ENCODE assay signal across 23 cellular contexts in the genomic region with DNA sequence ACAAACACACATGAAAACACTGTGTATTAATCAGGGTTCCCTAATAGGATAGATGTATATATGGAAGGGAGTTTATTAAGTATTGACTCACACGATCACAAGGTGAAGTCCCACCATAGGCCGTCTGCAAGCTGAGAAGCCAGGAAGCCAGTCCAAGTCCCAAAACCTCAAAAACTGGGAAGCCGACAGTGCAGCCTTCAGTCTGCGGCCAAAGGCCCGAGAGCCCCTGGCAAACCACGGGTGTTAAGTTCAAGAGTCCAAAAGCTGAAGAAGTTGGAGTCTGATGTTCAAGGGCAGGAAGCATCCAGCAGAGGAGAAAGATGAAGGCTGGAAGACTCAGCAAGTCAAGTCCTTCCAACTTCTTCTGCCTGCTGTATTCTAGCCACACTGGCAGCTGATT.
DNase-seq lines count a peak whose midpoint lies in the region; TF ChIP-seq lines count a peak whose summit lies in the region.
"Had no signal": no experiment of that assay in that cellular context is flagged by ENCODE, and none has a peak within 500 bp of the region (broad histone marks: within the 10 kb centered on the region; RNA-seq: fewer than 3 reads in every experiment).

No MANE protein-coding gene starts in this region.

- intact Hi-C loops in head of caudate nucleus (cut with DNase I), result no loop called here

- no peak overlapping the region for H4K8ac ChIP-seq in mesenchymal stem cell (ENCODE audit: low read length)

- H3K4me3 ChIP-seq in adipocyte (ENCODE audit: low read length), result peak overlapping the region; percentile 72
- H3K4me3 ChIP-seq in mesenchymal stem cell (ENCODE audit: insufficient read depth in 1 of 2, low read depth in 1 of 2, low read length in 2 of 2), result peak overlapping the region in 1 of 2 experiments; percentile 70
- H3K4me3 ChIP-seq: A549, BLaER1, GM12878 had no signal

- H3K27me3 ChIP-seq in adipocyte (replicated peaks; ENCODE audit: control insufficient read depth, insufficient read depth, low read length), result no peaks in the 10 kb centered on the region
- no peaks in the 10 kb centered on the region for H3K27me3 ChIP-seq in mesenchymal stem cell (ENCODE audit: control insufficient read depth in 1 of 2, insufficient read depth in 1 of 2, low read length in 2 of 2)
- H3K27me3 ChIP-seq: BE2C, BLaER1 had no signal

- H4K91ac ChIP-seq in mesenchymal stem cell (ENCODE audit: low read length), result no peak overlapping the region

- H3K9me3 ChIP-seq in adipocyte (ENCODE audit: control insufficient read depth, low read length) (peaks cover 9% of the 10 kb centered on the region), mesenchymal stem cell (ENCODE audit: control insufficient read depth, low read length) (peaks cover 8% of the 10 kb centered on the region)
- H3K9me3 ChIP-seq: BE2C had no signal

- peaks cover 6% of the 10 kb centered on the region for H3K9me3 Mint-ChIP-seq in osteocyte (ENCODE audit: unreplicated experiment)

- no peak for DNase-seq in adipocyte (ENCODE audit: low read depth)
- no peak for DNase-seq in mesenchymal stem cell
- peak; percentile 59 for DNase-seq in osteocyte (ENCODE audit: extremely low spot score, unreplicated experiment)
- DNase-seq in head of caudate nucleus, result no peak
- DNase-seq in AG08396 (ENCODE audit: low spot score), result no peak
- DNase-seq: BE2C; C1 segment of cervical spinal cord; CD4-positive, alpha-beta memory T cell; CD4-positive, CD25-positive, alpha-beta regulatory T cell; CD8-positive, alpha-beta memory T cell; COR-L47; DMS 273 treated with DMSO at 0.1 percent for 48 hours; DMS153; DMS53; DMS79; DND-41; EL; GDM1 had no signal

- H3K36me3 Mint-ChIP-seq in osteocyte (ENCODE audit: unreplicated experiment), result no peaks in the 10 kb centered on the region
- H3K36me3 Mint-ChIP-seq: CD14-positive monocyte; CD4-positive, alpha-beta memory T cell; CD4-positive, CD25-positive, alpha-beta regulatory T cell had no signal

- WGBS in mesenchymal stem cell, result 87% methylated on average over 6 of the region's 6 CpGs

- no peak overlapping the region for H3K27ac Mint-ChIP-seq in osteocyte (ENCODE audit: unreplicated experiment)
- H3K27ac Mint-ChIP-seq: CD4-positive, alpha-beta memory T cell; CD4-positive, CD25-positive, alpha-beta regulatory T cell; CD8-positive, alpha-beta memory T cell had no signal

- H3K4me1 ChIP-seq in adipocyte (ENCODE audit: control insufficient read depth, insufficient read depth, low read length) (peaks cover 19% of the 10 kb centered on the region), mesenchymal stem cell (ENCODE audit: control insufficient read depth, insufficient read depth, low read depth, low read length) (no peaks in the 10 kb centered on the region)
- H3K4me1 ChIP-seq: A549, BE2C, BLaER1 had no signal

- H3K36me3 ChIP-seq in adipocyte (ENCODE audit: control insufficient read depth, insufficient read depth, low read length, severe bottlenecking) (no peaks in the 10 kb centered on the region), mesenchymal stem cell (ENCODE audit: control insufficient read depth in 1 of 2, insufficient read depth in 2 of 2, low read depth in 1 of 2, low read length in 2 of 2) (peaks cover 0 to 16% of the 10 kb centered on the region in 2 experiments)
- H3K36me3 ChIP-seq: BE2C, BLaER1 had no signal

- no peak overlapping the region for H2BK12ac ChIP-seq in mesenchymal stem cell (ENCODE audit: low read length in 2 of 2)

- no peak for TF ChIP-seq CTCF in osteocyte (IDR thresholded peaks at IDR 0.05)

- no peak overlapping the region for H2AFZ ChIP-seq in mesenchymal stem cell (ENCODE audit: low read depth, low read length)

- H2BK120ac ChIP-seq in mesenchymal stem cell (ENCODE audit: low read depth, low read length), result no peak overlapping the region

- no peak overlapping the region for H3K23ac ChIP-seq in mesenchymal stem cell (ENCODE audit: low read length in 2 of 2)

- H3K9ac ChIP-seq in adipocyte (ENCODE audit: low read length), result peak overlapping the region; percentile 50
- peak overlapping the region; percentile 72 for H3K9ac ChIP-seq in mesenchymal stem cell (ENCODE audit: low read length)
- H3K9ac ChIP-seq: BLaER1 had no signal

- no peaks in the 10 kb centered on the region for H3K79me1 ChIP-seq in mesenchymal stem cell (replicated peaks; ENCODE audit: low read length, poor library complexity, severe bottlenecking)

- no peak overlapping the region for H3K4ac ChIP-seq in mesenchymal stem cell (ENCODE audit: low read depth in 1 of 2, low read length in 2 of 2)

- H2BK5ac ChIP-seq in mesenchymal stem cell (ENCODE audit: low read depth, low read length, poor library complexity, severe bottlenecking), result no peak overlapping the region

- H3K27ac ChIP-seq in mesenchymal stem cell (ENCODE audit: low read length, poor library complexity, severe bottlenecking), result no peak overlapping the region
- H3K27ac ChIP-seq: 22Rv1, A549, BLaER1 had no signal

- no peak overlapping the region for H3K18ac ChIP-seq in mesenchymal stem cell (ENCODE audit: low read depth in 1 of 2, low read length in 2 of 2)

- no peak overlapping the region for H2BK15ac ChIP-seq in mesenchymal stem cell (ENCODE audit: low read depth, poor library complexity, severe bottlenecking)

- no peaks in the 10 kb centered on the region for H3K4me1 Mint-ChIP-seq in osteocyte (ENCODE audit: unreplicated experiment)
- H3K4me1 Mint-ChIP-seq: CD14-positive monocyte; CD4-positive, alpha-beta memory T cell; CD4-positive, CD25-positive, alpha-beta regulatory T cell; CD8-positive, alpha-beta memory T cell had no signal

- no peak overlapping the region for H3K14ac ChIP-seq in mesenchymal stem cell (ENCODE audit: low read length in 2 of 2)

- no peak overlapping the region for H2AK5ac ChIP-seq in mesenchymal stem cell (ENCODE audit: low read length, severe bottlenecking)

- H3K4me2 ChIP-seq in mesenchymal stem cell (ENCODE audit: low read length, poor library complexity, severe bottlenecking), result no peak overlapping the region
- H3K4me2 ChIP-seq: A549, BLaER1 had no signal

- H3K4me3 Mint-ChIP-seq in osteocyte (ENCODE audit: unreplicated experiment), result no peak overlapping the region
- H3K4me3 Mint-ChIP-seq: CD14-positive monocyte; CD4-positive, alpha-beta memory T cell; CD4-positive, CD25-positive, alpha-beta regulatory T cell; CD8-positive, alpha-beta memory T cell had no signal

- no peaks in the 10 kb centered on the region for H3K27me3 Mint-ChIP-seq in osteocyte (ENCODE audit: unreplicated experiment)
